Comparison of ENCODE assay signal across 18 cellular contexts in the genomic region with DNA sequence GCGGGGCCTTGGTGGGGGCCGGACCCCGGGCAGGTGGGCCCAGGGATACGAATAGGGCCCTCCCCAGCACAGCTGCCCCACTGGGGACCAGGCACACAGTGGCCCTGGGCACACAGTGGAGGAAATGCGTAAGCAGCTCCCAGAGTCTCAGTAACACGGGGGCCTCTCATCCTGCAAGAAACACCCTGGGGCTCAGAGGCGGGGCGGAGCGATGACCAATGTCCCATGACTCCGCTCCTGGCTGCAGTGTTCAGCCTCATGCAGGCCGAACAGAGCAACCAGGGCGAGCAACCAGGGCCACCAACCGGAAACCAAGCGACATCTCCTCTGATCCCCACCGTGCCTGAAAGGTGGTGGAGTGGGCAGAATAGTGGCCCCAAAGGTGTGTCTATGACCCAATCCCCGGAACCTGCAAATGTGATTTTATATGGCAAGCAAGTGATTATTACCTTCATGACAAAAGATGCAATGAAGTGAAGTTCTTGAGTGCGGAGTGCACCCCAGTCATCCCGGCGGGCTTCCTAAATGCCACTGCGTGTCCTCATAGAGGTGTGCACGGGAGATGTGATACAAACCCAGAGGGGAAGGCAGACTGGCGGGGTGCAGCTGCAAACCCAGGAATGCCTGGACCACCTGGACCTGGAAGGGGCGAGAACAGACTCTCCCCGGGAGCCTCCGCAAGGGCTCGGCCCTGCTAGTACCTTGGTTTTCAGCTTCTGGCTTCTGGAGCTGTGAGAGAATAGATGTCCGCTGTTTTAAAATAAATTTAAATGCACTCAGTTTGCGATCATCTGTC. TPM values are rescaled to one million over a fixed set of nuclear protein-coding genes. Genes with fewer than 3 reads are reported as not detected.
DNase-seq lines count a peak whose midpoint lies in the region; ATAC-seq and TF ChIP-seq lines count a peak whose summit lies in the region.
"Had no signal": no experiment of that assay in that cellular context is flagged by ENCODE, and none has a peak within 500 bp of the region (broad histone marks: within the 10 kb centered on the region; RNA-seq: fewer than 3 reads in every experiment).

No MANE protein-coding gene starts in this region.

- H3K36me3 ChIP-seq in GM23338 (ENCODE audit: insufficient read depth) = no peaks in the 10 kb centered on the region
- no peaks in the 10 kb centered on the region for H3K36me3 ChIP-seq in adipocyte (ENCODE audit: control insufficient read depth, insufficient read depth, low read length, severe bottlenecking)
- no peaks in the 10 kb centered on the region for H3K36me3 ChIP-seq in muscle layer of colon (ENCODE audit: insufficient read depth, low read length)
- H3K36me3 ChIP-seq in upper lobe of left lung = no peaks in the 10 kb centered on the region
- H3K36me3 ChIP-seq: Peyer's patch had no signal

- H4K20me1 ChIP-seq in GM23338 (replicated peaks; ENCODE audit: insufficient read depth) = no peaks in the 10 kb centered on the region

- no peak for TF ChIP-seq CTCF in GM23338 (conservative IDR thresholded peaks at IDR 0.05; ENCODE audit: low read depth in 2 of 2)
- no peak for TF ChIP-seq CTCF in upper lobe of left lung (IDR thresholded peaks at IDR 0.05)

- H3K4me3 ChIP-seq in GM23338 (no peak overlapping the region), adipocyte (ENCODE audit: low read length) (peak overlapping the region; percentile 55), muscle layer of colon (ENCODE audit: low read depth in 1 of 2, low read length in 2 of 2) (no peak overlapping the region), upper lobe of left lung (no peak overlapping the region)
- H3K4me3 ChIP-seq: K562, Peyer's patch had no signal

- H3K9me3 Mint-ChIP-seq in GM23338 = no peaks in the 10 kb centered on the region
- H3K9me3 Mint-ChIP-seq in activated CD4-positive, alpha-beta memory T cell treated with anti-CD3 and anti-CD28 coated beads, Interleukin-2, amount 10 ng/mL, durations not matched to agents 7 days and 5 days = no peaks in the 10 kb centered on the region

- no peak overlapping the region for H3K9ac ChIP-seq in adipocyte (ENCODE audit: low read length)
- H3K9ac ChIP-seq in muscle layer of colon (ENCODE audit: low read length) = no peak overlapping the region

- no peaks in the 10 kb centered on the region for H3K4me1 ChIP-seq in GM23338 (ENCODE audit: insufficient read depth)
- H3K4me1 ChIP-seq in adipocyte (ENCODE audit: control insufficient read depth, insufficient read depth, low read length) = peaks cover 18% of the 10 kb centered on the region
- H3K4me1 ChIP-seq in muscle layer of colon (ENCODE audit: insufficient read depth, low read length) = peaks cover 19% of the 10 kb centered on the region
- peaks cover 0 to 5% (median 1%) of the 10 kb centered on the region in 4 donors for H3K4me1 ChIP-seq in upper lobe of left lung
- H3K4me1 ChIP-seq: Peyer's patch had no signal

- H3K36me3 Mint-ChIP-seq in GM23338 (ENCODE audit: low read depth) = no peaks in the 10 kb centered on the region
- no peaks in the 10 kb centered on the region for H3K36me3 Mint-ChIP-seq in activated CD4-positive, alpha-beta memory T cell treated with anti-CD3 and anti-CD28 coated beads, Interleukin-2, amount 10 ng/mL, durations not matched to agents 7 days and 5 days (ENCODE audit: low read depth)

- H3K27me3 ChIP-seq in GM23338 (ENCODE audit: insufficient read depth) = no peaks in the 10 kb centered on the region
- no peaks in the 10 kb centered on the region for H3K27me3 ChIP-seq in adipocyte (replicated peaks; ENCODE audit: control insufficient read depth, insufficient read depth, low read length)
- no peaks in the 10 kb centered on the region for H3K27me3 ChIP-seq in muscle layer of colon (ENCODE audit: control insufficient read depth in 1 of 2, insufficient read depth in 2 of 2, low read length in 2 of 2)
- H3K27me3 ChIP-seq in upper lobe of left lung = no peaks in the 10 kb centered on the region
- H3K27me3 ChIP-seq: Peyer's patch had no signal

- H3K9me3 ChIP-seq in adipocyte (ENCODE audit: control insufficient read depth, low read length) (no peaks in the 10 kb centered on the region), muscle layer of colon (ENCODE audit: low read length) (no peaks in the 10 kb centered on the region), upper lobe of left lung (no peaks in the 10 kb centered on the region)
- H3K9me3 ChIP-seq: Peyer's patch had no signal

- H3K4me3 Mint-ChIP-seq in GM23338 = no peak overlapping the region
- no peak overlapping the region for H3K4me3 Mint-ChIP-seq in activated CD4-positive, alpha-beta memory T cell treated with anti-CD3 and anti-CD28 coated beads, Interleukin-2, amount 10 ng/mL, durations not matched to agents 7 days and 5 days

- H3K27me3 Mint-ChIP-seq in GM23338 (ENCODE audit: insufficient read depth, low read depth, poor library complexity) = peaks cover 9% of the 10 kb centered on the region
- no peaks in the 10 kb centered on the region for H3K27me3 Mint-ChIP-seq in activated CD4-positive, alpha-beta memory T cell treated with anti-CD3 and anti-CD28 coated beads, Interleukin-2, amount 10 ng/mL, durations not matched to agents 7 days and 5 days

- no peak overlapping the region for H3K4me2 ChIP-seq in GM23338

- no peak for TF ChIP-seq EP300 in upper lobe of left lung (IDR thresholded peaks at IDR 0.05)

- H3K9me2 ChIP-seq in GM23338 (ENCODE audit: insufficient read depth) = no peaks in the 10 kb centered on the region

- CTCF ChIA-PET in activated CD4-positive, alpha-beta memory T cell treated with anti-CD3 and anti-CD28 coated beads, Interleukin-2, amount 10 ng/mL, durations not matched to agents 7 days and 5 days (lab: Charles Lee) = no interaction called here

- POLR2A ChIA-PET in activated CD4-positive, alpha-beta memory T cell treated with anti-CD3 and anti-CD28 coated beads, Interleukin-2, amount 10 ng/mL, durations not matched to agents 7 days and 5 days (lab: Charles Lee) = no interaction called here

- no peaks in the 10 kb centered on the region; the same call in 2 of the 3 replicates for H3K4me1 Mint-ChIP-seq in GM23338
- H3K4me1 Mint-ChIP-seq in activated CD4-positive, alpha-beta memory T cell treated with anti-CD3 and anti-CD28 coated beads, Interleukin-2, amount 10 ng/mL, durations not matched to agents 7 days and 5 days = peaks cover 7% of the 10 kb centered on the region

- no peak for TF ChIP-seq POLR2A in upper lobe of left lung (IDR thresholded peaks at IDR 0.05)

- ATAC-seq in GM23338 (no peak), upper lobe of left lung (ENCODE audit: low FRiP score in 2 of 2) (peak in 1 of 2 donors; percentile 9), GM19035 (IDR thresholded peaks at IDR 0.05; ENCODE audit: unreplicated experiment) (no peak), HG03378 (IDR thresholded peaks at IDR 0.05; ENCODE audit: unreplicated experiment) (no peak)
- ATAC-seq: K562 had no signal

- 85 to 89% methylated on average over 23 to 28 of the region's 28 CpGs for WGBS in upper lobe of left lung, 2 donors

- H3K27ac ChIP-seq in GM23338 (ENCODE audit: low read depth) (no peak overlapping the region), muscle layer of colon (ENCODE audit: low read depth, low read length) (peak overlapping the region; percentile 12), upper lobe of left lung (no peak overlapping the region)
- H3K27ac ChIP-seq: C4-2B, HL-60, Peyer's patch had no signal

- H3F3A ChIP-seq in GM23338 (replicated peaks; ENCODE audit: low read depth) = no peaks in the 10 kb centered on the region

- H3K27ac Mint-ChIP-seq in GM23338 = no peak overlapping the region
- no peak overlapping the region for H3K27ac Mint-ChIP-seq in activated CD4-positive, alpha-beta memory T cell treated with anti-CD3 and anti-CD28 coated beads, Interleukin-2, amount 10 ng/mL, durations not matched to agents 7 days and 5 days

- no peak for DNase-seq in GM23338 (ENCODE audit: low spot score)
- no peak for DNase-seq in adipocyte (ENCODE audit: low read depth)
- DNase-seq in upper lobe of left lung = peak; percentile 10 to 60
- no peak for DNase-seq in activated CD4-positive, alpha-beta memory T cell treated with anti-CD3 and anti-CD28 coated beads, Interleukin-2, amount 10 ng/mL, durations not matched to agents 7 days and 5 days
- DNase-seq: COR-L47, DMS153, NCI-H1092, NCI-H1694 treated with DMSO at 0.1 percent for 48 hours, NCI-H82, Peyer's patch, SHP77 treated with DMSO at 0.1 percent for 48 hours had no signal

- no peaks in the 10 kb centered on the region for H3K79me2 ChIP-seq in GM23338 (replicated peaks; ENCODE audit: insufficient read depth)

- H2AFZ ChIP-seq in GM23338 = peak overlapping the region; percentile 52; the same call in 1 of the 2 replicates

TF ChIP-seq in GM23338, 12 proteins besides CTCF, POLR2A, EP300 and RAD21 (continues in another document):
- TF ChIP-seq POLR2AphosphoS5 (IDR thresholded peaks at IDR 0.05; ENCODE audit: low read depth) (no peak), CREB1 (CRISPR knock-in tag; IDR thresholded peaks at IDR 0.05; ENCODE audit: low read depth) (no peak), ZNF331 (CRISPR knock-in tag; IDR thresholded peaks at IDR 0.05; ENCODE audit: low read depth) (no peak)

RNA-seq across cellular contexts. Expression of a gene that starts 50.1 kb away (rescaled TPM):
- 0.23 and 0.49 TPM in 2 replicates for total RNA-seq in GM23338 (2014; rRNA removed; shearing (Covaris generic))
- 0.12 and 0.27 TPM in 2 replicates for polyA plus RNA-seq in GM23338 (2016; fragmentation: Nextera tagmentation; extraction: Ambion mirVana)
- total RNA-seq in upper lobe of left lung = under 1 TPM in 2 of 6 donors, not detected in 4; 0.06 to 0.51 TPM
- not detected for total RNA-seq in activated CD4-positive, alpha-beta memory T cell treated with anti-CD3 and anti-CD28 coated beads, Interleukin-2, amount 10 ng/mL, durations not matched to agents 7 days and 5 days
- total RNA-seq: K562, NCI-H460 had no signal
- polyA plus RNA-seq: K562 had no signal

Comparison
In these comparisons a context has a peak if more than half of its experiments do, and no peak if none do; other contexts are left out.
1. DNase-seq: peak in upper lobe of left lung (2 of 2); none in GM23338 (single experiment), adipocyte (single experiment) and activated CD4-positive, alpha-beta memory T cell treated with anti-CD3 and anti-CD28 coated beads, Interleukin-2, amount 10 ng/mL, durations not matched to agents 7 days and 5 days (single experiment).